ENCODE assay signal across 18 cellular contexts in genomic region chr22:28864878-28865596, GRCh38. TPM values are rescaled to one million over a fixed set of nuclear protein-coding genes. Genes with fewer than 3 reads are reported as not detected.
DNase-seq lines count a peak whose midpoint lies in the region; ATAC-seq, FAIRE-seq and TF ChIP-seq lines count a peak whose summit lies in the region.
"Had no signal": no experiment of that assay in that cellular context is flagged by ENCODE, and none has a peak within 500 bp of the region (broad histone marks: within the 10 kb centered on the region; RNA-seq: fewer than 3 reads in every experiment).

No MANE protein-coding gene starts in this region.

- no peak overlapping the region; the same call in 1 of the 2 replicates for H2BK15ac ChIP-seq in H1 (ENCODE audit: low read length)

- no peak overlapping the region for H3K4ac ChIP-seq in H1 (replicated peaks; ENCODE audit: insufficient read length, low read depth, low read length)

- H2BK5ac ChIP-seq in H1 (ENCODE audit: low read depth, low read length), result no peak overlapping the region

- H3K27me3 ChIP-seq in H1 (replicated peaks in 1 of 4; ENCODE audit: control insufficient read depth in 3 of 4, extremely low read depth in 1 of 4, insufficient read depth in 3 of 4, low read length in 3 of 4) (no peaks in the 10 kb centered on the region), lower lobe of right lung (ENCODE audit: low read depth) (no peaks in the 10 kb centered on the region), spleen (replicated peaks in 1 of 7) (no peaks in the 10 kb centered on the region)

- H3K79me2 ChIP-seq in H1 (ENCODE audit: control insufficient read depth in 1 of 2, insufficient read depth in 2 of 2, low read length in 2 of 2), result no peaks in the 10 kb centered on the region

- H2BK20ac ChIP-seq in H1 (ENCODE audit: low read length), result no peak overlapping the region

- intact Hi-C loops in lower lobe of right lung (cut with DNase I) (no loop called here), spleen (cut with DNase I; ENCODE audit: low total_unique reads) (no loop called here), Calu3 (cut with micrococcal nuclease; ENCODE audit: unreplicated experiment) (no loop called here)

- no TSS peak for BruUV-seq in Calu3 (replicated peaks; lab: Mats Ljungman, UMichigan)

- H3K4me1 Mint-ChIP-seq in Calu3 (ENCODE audit: low read depth, unreplicated experiment), result peaks cover 15% of the 10 kb centered on the region
- H3K4me1 Mint-ChIP-seq: GM23338 had no signal

- H3K9me3 ChIP-seq in HEK293 (ENCODE audit: control insufficient read depth, insufficient read depth, low read depth, low read length) (no peaks in the 10 kb centered on the region), H1 (ENCODE audit: insufficient read depth in 2 of 2, low read depth in 1 of 2, low read length in 1 of 2) (no peaks in the 10 kb centered on the region), lower lobe of right lung (no peaks in the 10 kb centered on the region), spleen (peaks cover 0 to 7% (median 0%) of the 10 kb centered on the region in 8 donors)

- no peak overlapping the region for H2AFZ ChIP-seq in H1 (ENCODE audit: low read length)
- H2AFZ ChIP-seq: GM23338 had no signal

- no peak overlapping the region for H3K18ac ChIP-seq in H1 (ENCODE audit: extremely low read depth, low read length)

- H4K8ac ChIP-seq in H1 (ENCODE audit: extremely low read depth, insufficient read depth, low read length), result no peak overlapping the region

- H3K27ac ChIP-seq in HEK293 (ENCODE audit: extremely low read depth, low read depth, low read length) (no peak overlapping the region), H1 (ENCODE audit: low read depth, low read length) (no peak overlapping the region), lower lobe of right lung (no peak overlapping the region), spleen (no peak overlapping the region)
- H3K27ac ChIP-seq: KMS-11 had no signal

- H3K27me3 Mint-ChIP-seq in Calu3 (ENCODE audit: unreplicated experiment), result no peaks in the 10 kb centered on the region

- no peak overlapping the region for H4K5ac ChIP-seq in H1 (ENCODE audit: insufficient read length, low read depth, low read length)

- 92% methylated on average over 8 of the region's 8 CpGs; no CpG with 5 or more reads in 1 of the 2 experiments for WGBS in H1 (ENCODE audit: extremely low coverage in 1 of 2, insufficient coverage in 1 of 2, insufficient read length in 1 of 2, insufficient replicate concordance in 2 of 2, low coverage in 1 of 2, low lambda C conversion rate in 2 of 2, missing lambda C conversion rate in 1 of 2), 2 experiments
- 76 to 90% (median 84%) methylated on average over 8 of the region's 8 CpGs for WGBS in spleen, 5 donors

- no peaks in the 10 kb centered on the region for H4K20me1 ChIP-seq in H1 (replicated peaks in 1 of 2; ENCODE audit: control insufficient read depth in 1 of 2, insufficient read depth in 2 of 2, low read length in 2 of 2)

- CTCF ChIA-PET in HEK293 (lab: Yijun Ruan, JAX), result interaction anchor here (0.7 kb wide), 1 partner anchor 10 kb away, joined by 3 read pairs; no protein-coding TSS in a partner anchor
- CTCF ChIA-PET in H1 (lab: Charles Lee; ENCODE audit: partially characterized antibody), result interaction anchor here (1.2 to 1.8 kb wide), 2 partner anchors 9 to 176 kb away, joined by 4 to 9 read pairs; no protein-coding TSS in a partner anchor
- CTCF ChIA-PET in Calu3 (lab: Charles Lee), result no interaction called here

- H3K23me2 ChIP-seq in H1 (ENCODE audit: low read depth, low read length), result no peaks in the 10 kb centered on the region

- H3K79me1 ChIP-seq in H1 (ENCODE audit: low read depth, low read length), result no peaks in the 10 kb centered on the region

- H4K91ac ChIP-seq in H1 (replicated peaks; ENCODE audit: insufficient read length, low read length), result no peak overlapping the region

- no peak for TF ChIP-seq RAD21 in H1 (IDR thresholded peaks at IDR 0.05 in 1 of 2, conservative IDR thresholded peaks at IDR 0.05 in 1 of 2; ENCODE audit: low read depth in 2 of 2, low read length in 2 of 2)

- TF ChIP-seq CTCF in HEK293 (tag by site-specific recombination; IDR thresholded peaks at IDR 0.05) (no peak), H1 (IDR thresholded peaks at IDR 0.05; ENCODE audit: control extremely low read depth in 1 of 3, insufficient read depth in 1 of 3, low read depth in 1 of 3, low read length in 3 of 3) (no peak), lower lobe of right lung (IDR thresholded peaks at IDR 0.05) (no peak), spleen (IDR thresholded peaks at IDR 0.05 in 8 of 11, conservative IDR thresholded peaks at IDR 0.05 in 3 of 11) (no peak), Calu3 (IDR thresholded peaks at IDR 0.05; ENCODE audit: unreplicated experiment) (no peak)

- H3K4me3 ChIP-seq in HEK293 (ENCODE audit: low read depth, low read length) (no peak overlapping the region), H1 (ENCODE audit: extremely low read depth in 1 of 4, insufficient read depth in 2 of 4, low read depth in 3 of 4, low read length in 4 of 4) (no peak overlapping the region), lower lobe of right lung (no peak overlapping the region), spleen (no peak overlapping the region)
- H3K4me3 ChIP-seq: GM23338 had no signal

- no peaks in the 10 kb centered on the region for H3K4me1 ChIP-seq in HEK293 (ENCODE audit: control insufficient read depth, insufficient read depth, low read length)
- no peaks in the 10 kb centered on the region for H3K4me1 ChIP-seq in H1 (replicated peaks in 1 of 4; ENCODE audit: control insufficient read depth in 3 of 4, insufficient read depth in 4 of 4, low read length in 3 of 4)
- peaks cover 11% of the 10 kb centered on the region for H3K4me1 ChIP-seq in lower lobe of right lung
- peaks cover 0 to 6% (median 0%) of the 10 kb centered on the region in 6 donors for H3K4me1 ChIP-seq in spleen

- H3K27ac Mint-ChIP-seq in Calu3 (ENCODE audit: unreplicated experiment), result no peak overlapping the region
- H3K27ac Mint-ChIP-seq: CD8-positive, alpha-beta T cell; GM23338 had no signal

- H2AK5ac ChIP-seq in H1 (ENCODE audit: low read depth, low read length), result no peak overlapping the region

- no peak overlapping the region for H3K23ac ChIP-seq in H1 (ENCODE audit: insufficient read length)

- no peaks in the 10 kb centered on the region for H3K36me3 Mint-ChIP-seq in Calu3 (ENCODE audit: insufficient read depth, unreplicated experiment)
- H3K36me3 Mint-ChIP-seq: CD8-positive, alpha-beta T cell had no signal

- ATAC-seq in lower lobe of right lung (peak; percentile 88 to 94), GM18870 (IDR thresholded peaks at IDR 0.05; ENCODE audit: unreplicated experiment) (no peak), GM18907 (IDR thresholded peaks at IDR 0.05; ENCODE audit: unreplicated experiment) (no peak)
- ATAC-seq: CD8-positive, alpha-beta T cell; GM23338 had no signal

- H3K56ac ChIP-seq in H1 (replicated peaks; ENCODE audit: insufficient read length, low read depth, low read length), result no peak overlapping the region

- H3K36me3 ChIP-seq in HEK293 (ENCODE audit: control insufficient read depth in 2 of 2, insufficient read depth in 1 of 2, low read length in 2 of 2), result no peaks in the 10 kb centered on the region; a peak in 1 of 3 replicates
- no peaks in the 10 kb centered on the region for H3K36me3 ChIP-seq in H1 (ENCODE audit: control insufficient read depth in 2 of 4, insufficient read depth in 4 of 4, low read length in 3 of 4)
- no peaks in the 10 kb centered on the region for H3K36me3 ChIP-seq in lower lobe of right lung
- H3K36me3 ChIP-seq in spleen, result no peaks in the 10 kb centered on the region

- TF ChIP-seq POLR2A in H1 (IDR thresholded peaks at IDR 0.05; ENCODE audit: control extremely low read depth in 1 of 2, low read depth in 2 of 2, low read length in 2 of 2) (no peak), spleen (IDR thresholded peaks at IDR 0.05) (no peak)

- no peak overlapping the region for H3K14ac ChIP-seq in H1 (ENCODE audit: insufficient read length)

- no peak for FAIRE-seq in H1 (lab: Jason Lieb, UNC)
- FAIRE-seq: GM18507, HTR-8/SVneo had no signal

- no peak overlapping the region for H3K4me2 ChIP-seq in H1 (ENCODE audit: insufficient read depth in 1 of 2, low read depth in 2 of 2, low read length in 2 of 2)
- H3K4me2 ChIP-seq: GM23338, KMS-11 had no signal

- peak overlapping the region; percentile 71; the same call in 1 of the 2 replicates for H2BK12ac ChIP-seq in H1 (ENCODE audit: low read depth, low read length)

- no peak overlapping the region for H3K4me3 Mint-ChIP-seq in Calu3 (ENCODE audit: low read depth, unreplicated experiment)
- H3K4me3 Mint-ChIP-seq: CD8-positive, alpha-beta T cell; GM23338 had no signal

- H3K9me3 Mint-ChIP-seq in Calu3 (ENCODE audit: low read depth, unreplicated experiment), result no peaks in the 10 kb centered on the region
- H3K9me3 Mint-ChIP-seq: CD8-positive, alpha-beta T cell; GM23338 had no signal

- H2BK120ac ChIP-seq in H1 (replicated peaks; ENCODE audit: low read depth, low read length), result no peak overlapping the region

- POLR2A ChIA-PET in HEK293 (lab: Yijun Ruan, JAX) (interaction anchor here (1.6 kb wide), 1 partner anchor 18 kb away, joined by 6 read pairs; the partner anchor contains the start of gene ZNRF3), H1 (lab: Charles Lee; ENCODE audit: partially characterized antibody) (interaction anchor here (0.8 kb wide), 1 partner anchor 9 kb away, joined by 3 read pairs; no protein-coding TSS in a partner anchor)

- TF ChIP-seq EP300 in H1 (IDR thresholded peaks at IDR 0.05; ENCODE audit: borderline replicate concordance in 1 of 2, low read depth in 2 of 2, low read length in 2 of 2), result no peak

- no peak overlapping the region for H3K9ac ChIP-seq in H1 (replicated peaks in 1 of 4; ENCODE audit: extremely low read depth in 1 of 4, low read depth in 3 of 4, low read length in 3 of 4)
- H3K9ac ChIP-seq: KMS-11 had no signal

- no peak for DNase-seq in H1 (ENCODE audit: low read depth in 1 of 2, low spot score in 2 of 2)
- no peak for DNase-seq in lower lobe of right lung
- peak; percentile 41 for DNase-seq in spleen
- no peak for DNase-seq in stimulated activated CD4-positive, alpha-beta T cell treated with anti-CD3 and anti-CD28 coated beads, Interleukin-15, amount 100 ng/mL, for 24 hours
- no peak for DNase-seq in Calu3
- DNase-seq: CD8-positive, alpha-beta T cell; DMS 273 treated with DMSO at 0.1 percent for 48 hours; NCI-H1092; NCI-H1694; NCI-H2107; NCI-H82 had no signal

RNA-seq across cellular contexts. Expression of gene ZNRF3, which starts 18.3 kb away (rescaled TPM):
- 20.6 and 21.7 TPM in 2 replicates for total RNA-seq in H1 (2021; fragmentation: NEBNext Ultra II Directional; extraction: Animal tissue kit (Norgen Biotek cat#: 25700))
- polyA plus RNA-seq in H1 (2011; rRNA removed) (14.1 and 21.0 TPM in 2 replicates), spleen (under 1 TPM; 0.15 to 0.51 (median 0.30) TPM)
- 12.7 TPM for polyA plus RNA-seq in H1 (2011; cell fraction: cytosol; rRNA removed)
- polyA plus RNA-seq in H1 (2011; cell fraction: nucleus; rRNA removed), result 20.6 TPM
- 8.5 to 15.1 TPM (median 12.1 TPM) in 4 replicates for polyA plus RNA-seq in H1 (2012, experiment 1 of 2)
- polyA plus RNA-seq in H1 (2012, experiment 2 of 2), result 6.6 TPM
- 15.5 TPM for polyA plus RNA-seq in H1 (2013, experiment 1 of 2)
- 17.6 TPM for polyA plus RNA-seq in H1 (2013, experiment 2 of 2)
- polyA minus RNA-seq in H1 (2011; rRNA and poly(A)+ RNA removed), result 9.9 and 12.3 TPM in 2 replicates
- 15.9 TPM for polyA minus RNA-seq in H1 (2011; cell fraction: cytosol; rRNA and poly(A)+ RNA removed)
- polyA minus RNA-seq in H1 (2011; cell fraction: nucleus; rRNA and poly(A)+ RNA removed), result 15.9 TPM
- total RNA-seq in lower lobe of right lung (11.3 TPM), spleen (1 to 10 TPM; 1.9 to 4.5 (median 3.4) TPM), Calu3 (2022) (23.7 and 24.5 TPM in 2 replicates)

Comparison
In these comparisons a context has a peak if more than half of its experiments do, and no peak if none do; other contexts are left out.
1. ATAC-seq: peak in lower lobe of right lung (2 of 2); none in GM18870 (single experiment) and GM18907 (single experiment).